10 cellular contexts compared by ENCODE assay signal in genomic region chr1:181117648-181118449, GRCh38. TPM values are rescaled to one million over a fixed set of nuclear protein-coding genes. Genes with fewer than 3 reads are reported as not detected.
DNase-seq lines count a peak whose midpoint lies in the region; ATAC-seq, FAIRE-seq and TF ChIP-seq lines count a peak whose summit lies in the region.
"Had no signal": no experiment of that assay in that cellular context is flagged by ENCODE, and none has a peak within 500 bp of the region (broad histone marks: within the 10 kb centered on the region; RNA-seq: fewer than 3 reads in every experiment).

No MANE protein-coding gene starts in this region.

- no TSS peak for BruUV-seq in HepG2 (replicated peaks; lab: Mats Ljungman, UMichigan)

- FAIRE-seq in HepG2 (lab: Jason Lieb, UNC) (no peak), keratinocyte (lab: Jason Lieb, UNC) (peak; percentile 62)

- H3K4me3 Mint-ChIP-seq in activated CD4-positive, alpha-beta memory T cell treated with anti-CD3 and anti-CD28 coated beads for 36 hours, result no peak overlapping the region

- H3K9me1 ChIP-seq in keratinocyte (ENCODE audit: control insufficient read depth, extremely low read depth, insufficient read depth, low read length), result no peaks in the 10 kb centered on the region

- H3K9me3 ChIP-seq in HepG2 (ENCODE audit: low read length), result no peaks in the 10 kb centered on the region
- H3K9me3 ChIP-seq in right lobe of liver, result no peaks in the 10 kb centered on the region
- peaks cover 3% of the 10 kb centered on the region for H3K9me3 ChIP-seq in keratinocyte (ENCODE audit: control insufficient read depth, low read depth, low read length)
- H3K9me3 ChIP-seq in vagina, result no peaks in the 10 kb centered on the region
- H3K9me3 ChIP-seq: BLaER1 had no signal

- H3K79me2 ChIP-seq in HepG2 (ENCODE audit: insufficient read depth, low read length) (no peaks in the 10 kb centered on the region), keratinocyte (ENCODE audit: control insufficient read depth, insufficient read depth, low read length) (no peaks in the 10 kb centered on the region)

- peaks cover 4 to 10% of the 10 kb centered on the region in 2 experiments; a peak in 2 of 5 replicates for H3K27me3 ChIP-seq in HepG2 (ENCODE audit: control insufficient read depth in 1 of 2, insufficient read depth in 2 of 2, low read length in 2 of 2)
- no peaks in the 10 kb centered on the region for H3K27me3 ChIP-seq in right lobe of liver
- no peaks in the 10 kb centered on the region for H3K27me3 ChIP-seq in keratinocyte (ENCODE audit: control insufficient read depth, extremely low read depth, insufficient read depth, low read length)
- H3K27me3 ChIP-seq in vagina, result no peaks in the 10 kb centered on the region
- H3K27me3 ChIP-seq: BLaER1 had no signal

- in situ Hi-C loops in HepG2 (cut with HindIII; ENCODE audit: extremely low pct_ligation_motif_present, low pct_unique_long_range_greater_than_20kb), result no loop called here

- TF ChIP-seq CTCF in HepG2 (CRISPR knock-in tag; IDR thresholded peaks at IDR 0.05) (no peak), right lobe of liver (IDR thresholded peaks at IDR 0.05) (no peak), keratinocyte (optimal IDR thresholded peaks at IDR 0.05 in 1 of 3, IDR thresholded peaks at IDR 0.05 in 1 of 3, conservative IDR thresholded peaks at IDR 0.05 in 1 of 3; ENCODE audit: extremely low read depth in 1 of 3, insufficient read depth in 2 of 3, low read length in 3 of 3) (no peak), vagina (IDR thresholded peaks at IDR 0.05) (no peak)

- H3K27me3 Mint-ChIP-seq in activated CD4-positive, alpha-beta memory T cell treated with anti-CD3 and anti-CD28 coated beads for 36 hours, result peaks cover 1% of the 10 kb centered on the region

- H3K4me3 ChIP-seq in HepG2 (replicated peaks in 1 of 3; ENCODE audit: insufficient read depth in 1 of 3, low read depth in 2 of 3, low read length in 3 of 3), result no peak overlapping the region
- H3K4me3 ChIP-seq in right lobe of liver, result no peak overlapping the region
- H3K4me3 ChIP-seq in keratinocyte (ENCODE audit: control insufficient read depth in 2 of 3, extremely low read depth in 1 of 3, insufficient read depth in 2 of 3, low read depth in 1 of 3, low read length in 3 of 3), result no peak overlapping the region
- H3K4me3 ChIP-seq in vagina, result no peak overlapping the region
- H3K4me3 ChIP-seq: BLaER1 had no signal

- peaks cover 46% of the 10 kb centered on the region for H3K4me1 ChIP-seq in HepG2 (ENCODE audit: insufficient read depth, low read length)
- peaks cover 0 to 5% (median under 1%) of the 10 kb centered on the region in 4 donors for H3K4me1 ChIP-seq in right lobe of liver
- peaks cover 45% of the 10 kb centered on the region for H3K4me1 ChIP-seq in keratinocyte (ENCODE audit: control insufficient read depth, extremely low read depth, insufficient read depth, low read length)
- peaks cover 22% of the 10 kb centered on the region for H3K4me1 ChIP-seq in vagina

- no peak for TF ChIP-seq POLR2A in HepG2 (IDR thresholded peaks at IDR 0.05; ENCODE audit: insufficient read depth in 1 of 2, low read depth in 2 of 2, low read length in 2 of 2)
- TF ChIP-seq POLR2A in right lobe of liver (IDR thresholded peaks at IDR 0.05), result no peak
- no peak for TF ChIP-seq POLR2A in vagina (IDR thresholded peaks at IDR 0.05)

- H3K9me3 Mint-ChIP-seq in activated CD4-positive, alpha-beta memory T cell treated with anti-CD3 and anti-CD28 coated beads for 36 hours, result no peaks in the 10 kb centered on the region

- H3K4me1 Mint-ChIP-seq in activated CD4-positive, alpha-beta memory T cell treated with anti-CD3 and anti-CD28 coated beads for 36 hours (ENCODE audit: low read depth), result no peaks in the 10 kb centered on the region

- CTCF ChIA-PET in HepG2 (lab: Yijun Ruan, JAX; ENCODE audit: low intra/inter-chr PET ratio, low total read pairs), result no interaction called here
- CTCF ChIA-PET in activated CD4-positive, alpha-beta memory T cell treated with anti-CD3 and anti-CD28 coated beads for 36 hours (lab: Charles Lee), result interaction anchor here (0.6 to 1.4 kb wide), 2 partner anchors 79 to 635 kb away, joined by 3 to 5 read pairs; no protein-coding TSS in a partner anchor

- no peaks in the 10 kb centered on the region for H4K20me1 ChIP-seq in HepG2 (ENCODE audit: insufficient read depth, low read length)
- no peaks in the 10 kb centered on the region for H4K20me1 ChIP-seq in keratinocyte (ENCODE audit: control insufficient read depth, extremely low read depth, insufficient read depth, low read length)
- H4K20me1 ChIP-seq: BLaER1 had no signal

- H3K9ac ChIP-seq in HepG2 (ENCODE audit: insufficient read depth, low read depth, low read length) (no peak overlapping the region), keratinocyte (ENCODE audit: control insufficient read depth, extremely low read depth, insufficient read depth, low read length) (peak overlapping the region; percentile 17)
- H3K9ac ChIP-seq: BLaER1 had no signal

- no peak for DNase-seq in HepG2 (ENCODE audit: low spot score)
- no peak for DNase-seq in right lobe of liver
- peak; percentile 75 for DNase-seq in RPMI7951 (ENCODE audit: low read depth)
- DNase-seq in keratinocyte (ENCODE audit: low read depth, low spot score), result no peak
- no peak for DNase-seq in vagina (ENCODE audit: extremely low spot score in 2 of 2)
- DNase-seq in NCI-H446 (lab: John Stamatoyannopoulos, UW), result no peak
- no peak for DNase-seq in NK-92 treated with Interleukin-12 subunit alpha and Interleukin-12 subunit beta, amount 100 ng/mL, for 24 hours (lab: John Stamatoyannopoulos, UW)
- DNase-seq in activated CD4-positive, alpha-beta memory T cell treated with anti-CD3 and anti-CD28 coated beads for 36 hours, result no peak
- DNase-seq: NCI-H1694 had no signal

- H3K36me3 Mint-ChIP-seq in activated CD4-positive, alpha-beta memory T cell treated with anti-CD3 and anti-CD28 coated beads for 36 hours, result no peaks in the 10 kb centered on the region

- no peak for TF ChIP-seq RAD21 in HepG2 (CRISPR knock-in tag; IDR thresholded peaks at IDR 0.05)

- intact Hi-C loops in HepG2 (cut with micrococcal nuclease; ENCODE audit: unreplicated experiment), result no loop called here
- intact Hi-C loops in right lobe of liver (cut with DNase I), result no loop called here
- intact Hi-C loops in vagina (cut with DNase I), result no loop called here
- intact Hi-C loops in activated CD4-positive, alpha-beta memory T cell treated with anti-CD3 and anti-CD28 coated beads for 36 hours (cut with micrococcal nuclease), result no loop called here

- H2AFZ ChIP-seq in HepG2 (ENCODE audit: low read length) (no peak overlapping the region), keratinocyte (ENCODE audit: control insufficient read depth, low read length) (no peak overlapping the region)

- H3K27ac Mint-ChIP-seq in activated CD4-positive, alpha-beta memory T cell treated with anti-CD3 and anti-CD28 coated beads for 36 hours, result no peak overlapping the region

- peak; percentile 59 for ATAC-seq in HepG2
- ATAC-seq in right lobe of liver, result no peak

- no peaks in the 10 kb centered on the region for H3K36me3 ChIP-seq in HepG2 (replicated peaks in 1 of 2; ENCODE audit: control insufficient read depth in 1 of 2, insufficient read depth in 2 of 2, low read length in 2 of 2)
- H3K36me3 ChIP-seq in right lobe of liver, result no peaks in the 10 kb centered on the region
- H3K36me3 ChIP-seq in keratinocyte (ENCODE audit: control insufficient read depth in 2 of 2, extremely low read depth in 1 of 2, insufficient read depth in 2 of 2, low read length in 2 of 2), result no peaks in the 10 kb centered on the region
- no peaks in the 10 kb centered on the region for H3K36me3 ChIP-seq in vagina
- H3K36me3 ChIP-seq: BLaER1 had no signal

- H3K4me2 ChIP-seq in HepG2 (ENCODE audit: low read depth, low read length) (0 out of 2 replicates have a peak overlapping the region, but pooled peaks have one; percentile 3), keratinocyte (ENCODE audit: control insufficient read depth, extremely low read depth, insufficient read depth, low read depth, low read length) (peak overlapping the region; percentile 44)
- H3K4me2 ChIP-seq: BLaER1 had no signal

- no peak for TF ChIP-seq EP300 in HepG2 (IDR thresholded peaks at IDR 0.05; ENCODE audit: low read depth in 2 of 2, low read length in 2 of 2)
- no peak for TF ChIP-seq EP300 in HepG2 (CRISPR knock-in tag; IDR thresholded peaks at IDR 0.05; ENCODE audit: borderline replicate concordance)

- dilution Hi-C loops in keratinocyte (cut with MboI; ENCODE audit: extremely low pct_ligation_motif_present, low sequenced_read_pairs), result no loop called here

- H3K27ac ChIP-seq in HepG2 (ENCODE audit: extremely low read length, insufficient read depth, low read length) (no peak overlapping the region), right lobe of liver (no peak overlapping the region), keratinocyte (ENCODE audit: control insufficient read depth, insufficient read depth, low read length) (peak overlapping the region; percentile 71), vagina (peak overlapping the region; percentile 35)
- H3K27ac ChIP-seq: BLaER1 had no signal

- WGBS in HepG2 (ENCODE audit: low lambda C conversion rate), result 7% methylated on average over 3 of the region's 9 CpGs
- 83% methylated on average over 3 of the region's 9 CpGs for WGBS in right lobe of liver (ENCODE audit: insufficient coverage, low coverage, low lambda C conversion rate, missing lambda C conversion rate)

- POLR2A ChIA-PET in HepG2 (lab: Yijun Ruan, JAX), result interaction anchor here (0.7 to 0.9 kb wide), 2 partner anchors 25 to 31 kb away, joined by 3 read pairs; no protein-coding TSS in a partner anchor
- POLR2A ChIA-PET in activated CD4-positive, alpha-beta memory T cell treated with anti-CD3 and anti-CD28 coated beads for 36 hours (lab: Charles Lee), result interaction anchor here (0.8 kb wide), 1 partner anchor 27 kb away, joined by 3 read pairs; no protein-coding TSS in a partner anchor

RNA-seq across cellular contexts. Expression of gene IER5, which starts 29.3 kb away (rescaled TPM):
- total RNA-seq in HepG2 (2016; rRNA removed; fragmentation: Illumina TruSeq; extraction: Trizol) (3.0 and 3.5 TPM in 2 replicates), right lobe of liver (1 to 10 TPM; 2.0 to 6.2 (median 3.4) TPM), vagina (13.0 TPM)
- 0.71 and 0.81 TPM in 2 replicates for total RNA-seq in HepG2 (2016; cell fraction: cytosol; rRNA removed; fragmentation: Illumina TruSeq; extraction: Trizol; ENCODE audit: low read depth)
- total RNA-seq in HepG2 (2016; cell fraction: insoluble cytoplasmic fraction; rRNA removed; fragmentation: Illumina TruSeq; extraction: Trizol), result 2.3 and 3.4 TPM in 2 replicates
- total RNA-seq in HepG2 (2016; cell fraction: membrane; rRNA removed; fragmentation: Illumina TruSeq; extraction: Trizol), result 2.1 and 2.2 TPM in 2 replicates
- 3.7 and 4.2 TPM in 2 replicates for total RNA-seq in HepG2 (2016; cell fraction: nucleus; rRNA removed; fragmentation: Illumina TruSeq; extraction: Trizol)
- polyA plus RNA-seq in HepG2 (2011; rRNA removed) (2.5 and 3.1 TPM in 2 replicates), keratinocyte (18.1 to 22.5 TPM (median 20.0 TPM) in 3 replicates)
- polyA plus RNA-seq in HepG2 (2011; cell fraction: cytosol; rRNA removed), result 2.4 and 2.6 TPM in 2 replicates
- 4.5 and 4.9 TPM in 2 replicates for polyA plus RNA-seq in HepG2 (2011; cell fraction: nucleus; rRNA removed)
- polyA plus RNA-seq in HepG2 (2012), result 1.8 and 2.7 TPM in 2 replicates
- polyA plus RNA-seq in HepG2 (2016; cell fraction: cytosol; fragmentation: Illumina TruSeq; extraction: Trizol; ENCODE audit: low read depth), result 0.26 TPM in 2 replicates
- 1.9 TPM in 2 replicates for polyA plus RNA-seq in HepG2 (2016; cell fraction: insoluble cytoplasmic fraction; fragmentation: Illumina TruSeq; extraction: Trizol; ENCODE audit: low read depth)
- 0.66 and 0.70 TPM in 2 replicates for polyA plus RNA-seq in HepG2 (2016; cell fraction: membrane; fragmentation: Illumina TruSeq; extraction: Trizol; ENCODE audit: low read depth)
- 3.4 and 3.9 TPM in 2 replicates for polyA plus RNA-seq in HepG2 (2016; cell fraction: nucleus; fragmentation: Illumina TruSeq; extraction: Trizol; ENCODE audit: insufficient read depth, low read depth)
- 4.2 and 7.4 TPM in 2 replicates for polyA minus RNA-seq in HepG2 (2011; rRNA and poly(A)+ RNA removed; ENCODE audit: low replicate concordance)
- 2.6 TPM in 2 replicates for polyA minus RNA-seq in HepG2 (2011; cell fraction: cytosol; rRNA and poly(A)+ RNA removed)
- 5.2 and 7.2 TPM in 2 replicates for polyA minus RNA-seq in HepG2 (2011; cell fraction: nucleus; rRNA and poly(A)+ RNA removed)
- total RNA-seq in RPMI7951 (2014; rRNA removed; shearing (Covaris generic)), result 7.6 and 10.7 TPM in 2 replicates
- polyA plus RNA-seq in keratinocyte (2011; ENCODE audit: low read depth), result 27.9 TPM
- polyA plus RNA-seq in keratinocyte (2011; cell fraction: cytosol; rRNA removed), result 8.6 and 9.8 TPM in 2 replicates
- 32.8 and 33.5 TPM in 2 replicates for polyA plus RNA-seq in keratinocyte (2011; cell fraction: nucleus; rRNA removed)
- 23.4 and 50.4 TPM in 2 replicates for polyA plus RNA-seq in keratinocyte (2012; ENCODE audit: low replicate concordance)
- polyA minus RNA-seq in keratinocyte, result 11.6 to 12.8 TPM (median 12.6 TPM) in 3 replicates
- 27.2 TPM for polyA minus RNA-seq in keratinocyte (2011; cell fraction: cytosol; rRNA and poly(A)+ RNA removed)
- 23.8 and 28.0 TPM in 2 replicates for polyA minus RNA-seq in keratinocyte (2011; cell fraction: nucleus; rRNA and poly(A)+ RNA removed)
- total RNA-seq in activated CD4-positive, alpha-beta memory T cell treated with anti-CD3 and anti-CD28 coated beads for 36 hours, result 10 to 100 TPM; 27.9 to 28.9 TPM

Comparison
In these comparisons a context has a peak if more than half of its experiments do, and no peak if none do; other contexts are left out.
1. H3K27ac ChIP-seq: peak in keratinocyte (single experiment) and vagina (single experiment); none in HepG2 (single experiment) and right lobe of liver (0 of 3).